Comparison of ENCODE assay signal across 8 cellular contexts in the genomic region with DNA sequence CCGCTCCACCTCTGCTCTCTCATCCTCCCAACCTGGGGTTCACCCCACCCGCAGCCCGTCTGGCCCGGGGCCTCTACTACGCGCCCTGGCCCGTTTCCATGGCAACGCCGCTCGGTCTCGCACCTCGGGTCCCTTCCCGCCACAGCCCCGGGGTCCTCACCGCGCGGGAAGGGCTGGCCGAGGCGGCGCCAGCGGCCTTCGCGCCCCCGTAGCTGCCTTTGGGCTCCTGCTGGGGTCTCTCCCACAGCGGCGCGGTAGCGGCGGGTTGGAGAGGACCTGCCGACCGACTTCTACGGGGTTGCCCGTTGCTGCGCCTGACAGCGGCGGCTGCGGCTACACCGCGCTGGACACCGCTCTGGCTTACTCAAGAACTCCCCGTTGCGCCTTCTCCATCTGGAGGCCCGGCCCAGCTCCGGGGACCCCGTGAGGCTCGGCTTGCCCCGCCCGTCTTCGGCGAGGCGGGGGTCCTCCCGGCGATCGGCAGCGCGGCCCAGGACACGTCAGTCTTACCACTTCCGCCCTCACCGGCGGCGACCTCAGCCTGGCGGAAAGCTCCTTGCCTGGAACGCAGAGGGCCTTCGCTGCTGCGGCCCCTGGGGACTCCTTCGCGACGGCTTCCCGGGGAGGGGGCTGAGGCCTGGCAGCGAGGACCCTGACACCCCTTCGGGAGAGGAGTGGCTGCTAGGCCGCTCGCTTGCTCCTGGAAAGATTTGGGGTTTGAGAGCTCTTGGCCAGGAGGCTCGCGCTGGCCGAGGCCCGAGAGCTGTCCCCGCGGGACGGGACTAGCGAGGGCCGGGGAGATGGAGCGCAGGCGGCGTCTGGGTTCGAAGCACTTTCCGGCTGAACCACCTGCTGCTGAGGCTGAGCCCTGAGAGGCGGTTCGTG. TPM values are rescaled to one million over a fixed set of nuclear protein-coding genes. Genes with fewer than 3 reads are reported as not detected.
A peak's percentile ranks its signal among the peaks of the same experiment; 100 is the strongest.
DNase-seq lines count a peak whose midpoint lies in the region; ATAC-seq and TF ChIP-seq lines count a peak whose summit lies in the region.

A gene with protein sequence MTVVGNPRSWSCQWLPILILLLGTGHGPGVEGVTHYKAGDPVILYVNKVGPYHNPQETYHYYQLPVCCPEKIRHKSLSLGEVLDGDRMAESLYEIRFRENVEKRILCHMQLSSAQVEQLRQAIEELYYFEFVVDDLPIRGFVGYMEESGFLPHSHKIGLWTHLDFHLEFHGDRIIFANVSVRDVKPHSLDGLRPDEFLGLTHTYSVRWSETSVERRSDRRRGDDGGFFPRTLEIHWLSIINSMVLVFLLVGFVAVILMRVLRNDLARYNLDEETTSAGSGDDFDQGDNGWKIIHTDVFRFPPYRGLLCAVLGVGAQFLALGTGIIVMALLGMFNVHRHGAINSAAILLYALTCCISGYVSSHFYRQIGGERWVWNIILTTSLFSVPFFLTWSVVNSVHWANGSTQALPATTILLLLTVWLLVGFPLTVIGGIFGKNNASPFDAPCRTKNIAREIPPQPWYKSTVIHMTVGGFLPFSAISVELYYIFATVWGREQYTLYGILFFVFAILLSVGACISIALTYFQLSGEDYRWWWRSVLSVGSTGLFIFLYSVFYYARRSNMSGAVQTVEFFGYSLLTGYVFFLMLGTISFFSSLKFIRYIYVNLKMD (minus strand): TSS at position 256 of the 885 bp plus-strand sequence. CDS start 422 bp downstream, outside the sequence.

- H3K27me3 ChIP-seq in mammary epithelial cell (ENCODE audit: insufficient read depth, low read length): no peaks in the 10 kb centered on the region
- no peaks in the 10 kb centered on the region for H3K27me3 ChIP-seq in spleen (replicated peaks in 1 of 7)

- H3K27ac ChIP-seq in mammary epithelial cell (ENCODE audit: insufficient read depth, low read depth, low read length) (peak within 1 kb of the TSS; percentile 92), spleen (peak within 1 kb of the TSS; percentile 95 to 100 (median 98))

- in situ Hi-C loops in ACHN (cut with HindIII; ENCODE audit: low pct_ligation_motif_present, low pct_unique_long_range_greater_than_20kb, low sequenced_read_pairs): no loop called here
- in situ Hi-C loops in mammary epithelial cell (cut with MboI; ENCODE audit: low sequenced_read_pairs in 2 of 2): no loop called here

- intact Hi-C loops in mammary epithelial cell (cut with micrococcal nuclease) (loop anchor here (2.0 kb wide), 1 partner anchor 47 kb away; the partner anchor contains the start of gene TINF2), spleen (cut with DNase I; ENCODE audit: low total_unique reads) (no loop called here)

- TF ChIP-seq CTCF in WI38 (IDR thresholded peaks at IDR 0.05; ENCODE audit: low read depth, low read length) (no peak), mammary epithelial cell (conservative IDR thresholded peaks at IDR 0.05 in 1 of 2, IDR thresholded peaks at IDR 0.05 in 1 of 2; ENCODE audit: extremely low read depth in 1 of 2, insufficient read depth in 1 of 2, low read depth in 1 of 2, low read length in 2 of 2) (no peak), spleen (IDR thresholded peaks at IDR 0.05 in 8 of 11, conservative IDR thresholded peaks at IDR 0.05 in 3 of 11) (peak in 2 of 11 experiments; percentile 8 to 29)

- H3K36me3 ChIP-seq in mammary epithelial cell (ENCODE audit: insufficient read depth, low read length): peaks cover 3% of the 10 kb centered on the region
- H3K36me3 ChIP-seq in spleen: peaks cover 0 to 47% (median 12%) of the 10 kb centered on the region in 6 donors

- BruUV-seq in mammary epithelial cell (replicated peaks; lab: Mats Ljungman, UMichigan): TSS peak; percentile 58

- no peaks in the 10 kb centered on the region for H3K9me3 ChIP-seq in mammary epithelial cell (replicated peaks; ENCODE audit: insufficient read depth, low read length)
- no peaks in the 10 kb centered on the region for H3K9me3 ChIP-seq in spleen

- H3K4me3 ChIP-seq in WI38 (ENCODE audit: low read depth, low read length) (peak within 1 kb of the TSS; percentile 89), mammary epithelial cell (replicated peaks in 1 of 3; ENCODE audit: insufficient read depth in 1 of 3, low read depth in 2 of 3, low read length in 3 of 3) (peak within 1 kb of the TSS; percentile 84 to 90 (median 85)), spleen (peak within 1 kb of the TSS; percentile 61 to 90 (median 84))

- CTCF ChIA-PET in mammary epithelial cell (lab: Charles Lee; ENCODE audit: low non-redundant PET): interaction anchor here (0.5 to 0.6 kb wide), 4 partner anchors 18 to 236 kb away, joined by 3 to 4 read pairs (median 3); partner anchors contain the start of gene CHMP4A

- ATAC-seq in GM18867 (IDR thresholded peaks at IDR 0.05; ENCODE audit: unreplicated experiment): peak; percentile 81
- ATAC-seq in HG03097 (IDR thresholded peaks at IDR 0.05; ENCODE audit: low FRiP score, unreplicated experiment): peak; percentile 76

- DNase-seq in ACHN: peak; percentile 75
- DNase-seq in NCI-H2171 treated with DMSO at 0.1 percent for 48 hours (lab: John Stamatoyannopoulos, UW): peak; percentile 92
- DNase-seq in mammary epithelial cell: peak; percentile 81
- peak; percentile 83 for DNase-seq in inferior parietal cortex (ENCODE audit: extremely low spot score)
- peak; percentile 99 for DNase-seq in spleen

- no peaks in the 10 kb centered on the region for H4K20me1 ChIP-seq in mammary epithelial cell (ENCODE audit: insufficient read depth, low read length)

- H3K4me1 ChIP-seq in mammary epithelial cell (ENCODE audit: insufficient read depth, low read length) (peaks cover 14% of the 10 kb centered on the region), spleen (peaks cover 28 to 80% (median 45%) of the 10 kb centered on the region in 6 donors)

- H2AFZ ChIP-seq in mammary epithelial cell (ENCODE audit: low read depth, low read length): peak within 1 kb of the TSS; percentile 95

- H3K9ac ChIP-seq in mammary epithelial cell (ENCODE audit: insufficient read depth, low read length): peak within 1 kb of the TSS; percentile 93

- dilution Hi-C loops in mammary epithelial cell (cut with HindIII; ENCODE audit: low sequenced_read_pairs): no loop called here

- H3K4me2 ChIP-seq in mammary epithelial cell (ENCODE audit: insufficient read depth, low read depth, low read length): peak within 1 kb of the TSS; percentile 96

- 2% methylated on average over 19 of the region's 89 CpGs for WGBS in mammary epithelial cell (ENCODE audit: low coverage, missing lambda C conversion rate)
- WGBS in spleen, 5 donors: 0 to 1% (median 1%) methylated on average over 25 to 89 of the region's 89 CpGs

- peak in 2 of 3 donors; percentile 29 to 48 for TF ChIP-seq POLR2A in spleen (IDR thresholded peaks at IDR 0.05)

- H3K79me2 ChIP-seq in mammary epithelial cell (ENCODE audit: insufficient read depth, low read length): peaks cover 53% of the 10 kb centered on the region

RNA-seq across cellular contexts. Expression of the gene that starts here (rescaled TPM):
- 10 to 100 TPM; 50.9 to 64.2 TPM for total RNA-seq in mammary epithelial cell
- polyA plus RNA-seq in mammary epithelial cell: 46.1 TPM
- polyA minus RNA-seq in mammary epithelial cell: 19.9 TPM
- 10 to 100 TPM; 30.4 to 53.6 (median 37.3) TPM for total RNA-seq in spleen
- polyA plus RNA-seq in spleen: 10 to 100 TPM in 1 of 3 donors, 1 to 10 TPM in 2; 4.7 to 12.7 (median 7.9) TPM

Comparison
In these comparisons a context has a peak if more than half of its experiments do, and no peak if none do; other contexts are left out.
1. Peak in every context shown above with its lines: DNase-seq, ATAC-seq, H3K4me3 ChIP-seq and H3K27ac ChIP-seq.